In genomic region chr7:100428967-100429636, GRCh38 we compare ENCODE assay signal across 8 cellular contexts. TPM values are rescaled to one million over a fixed set of nuclear protein-coding genes. Genes with fewer than 3 reads are reported as not detected.
DNase-seq lines count a peak whose midpoint lies in the region; ATAC-seq and TF ChIP-seq lines count a peak whose summit lies in the region.

No MANE protein-coding gene starts in this region.

- no peaks in the 10 kb centered on the region for H3K27me3 ChIP-seq in Caco-2 (replicated peaks; ENCODE audit: control insufficient read depth, insufficient read depth, low read length)
- H3K27me3 ChIP-seq in OCI-LY1 (ENCODE audit: insufficient read depth, low read length) = no peaks in the 10 kb centered on the region

- no peaks in the 10 kb centered on the region for H4K20me1 ChIP-seq in OCI-LY1 (ENCODE audit: insufficient read depth, low read length)

- no TSS peak for BruUV-seq in Caco-2 (replicated peaks; lab: Mats Ljungman, UMichigan)

- H3K9me3 Mint-ChIP-seq in Caco-2 (ENCODE audit: unreplicated experiment) (no peaks in the 10 kb centered on the region), endothelial cell (ENCODE audit: unreplicated experiment) (no peaks in the 10 kb centered on the region)

- H3K4me1 ChIP-seq in Caco-2 (0 out of 2 replicates have a peak, but pooled peaks cover 10% of the 10 kb centered on the region), OCI-LY1 (ENCODE audit: insufficient read depth, low read length, severe bottlenecking) (peaks cover 41% of the 10 kb centered on the region), mesodermal cell (ENCODE audit: control insufficient read depth, insufficient read depth, low read length, poor library complexity, severe bottlenecking) (peaks cover 15% of the 10 kb centered on the region)

- H3F3A ChIP-seq in OCI-LY1 (ENCODE audit: insufficient read depth, low read length) = 0 out of 2 replicates have a peak, but pooled peaks cover 8% of the 10 kb centered on the region

- peak overlapping the region; percentile 88 for H3K4me3 ChIP-seq in Caco-2 (ENCODE audit: low read depth, low read length)
- H3K4me3 ChIP-seq in OCI-LY1 (ENCODE audit: low read depth, low read length, poor library complexity, severe bottlenecking) = peak overlapping the region; percentile 77
- peak overlapping the region; percentile 78 for H3K4me3 ChIP-seq in mesodermal cell (ENCODE audit: extremely low read depth, insufficient read depth, low read length, poor library complexity, severe bottlenecking)

- H2AFZ ChIP-seq in OCI-LY1 (ENCODE audit: low read length) = no peak overlapping the region

- 0% methylated on average over 13 to 37 of the region's 40 CpGs for WGBS in mesodermal cell (ENCODE audit: insufficient coverage in 2 of 2), 2 experiments

- H3K36me3 ChIP-seq in Caco-2 (ENCODE audit: control insufficient read depth, insufficient read depth, low read length) = no peaks in the 10 kb centered on the region; the same call in 1 of the 2 replicates
- H3K36me3 ChIP-seq in OCI-LY1 (ENCODE audit: insufficient read depth, low read length) = peaks cover 34% of the 10 kb centered on the region
- H3K36me3 ChIP-seq in mesodermal cell (ENCODE audit: control insufficient read depth, insufficient read depth, low read length) = peaks cover 36% of the 10 kb centered on the region

- intact Hi-C loops in Caco-2 (cut with micrococcal nuclease; ENCODE audit: unreplicated experiment) = loop anchor here (2.0 kb wide), 1 partner anchor 110 kb away; the partner anchor contains the start of gene AGFG2

- CTCF ChIA-PET in Caco-2 (lab: Charles Lee) = interaction anchor here (0.6 to 1.9 kb wide), 11 partner anchors 9 to 327 kb away, joined by 3 to 13 read pairs (median 4); partner anchors contain the start of genes AP4M1, LAMTOR4 and POP7

- POLR2A ChIA-PET in Caco-2 (lab: Charles Lee) = interaction anchor here (0.5 to 2.3 kb wide), 20 partner anchors 7 to 509 kb away, joined by 3 to 24 read pairs (median 4); partner anchors contain the start of genes AGFG2, FBXO24, LAMTOR4 and LRCH4

- H3K4me2 ChIP-seq in OCI-LY1 (ENCODE audit: low read length) = peak overlapping the region; percentile 77

- H3K9ac ChIP-seq in OCI-LY1 (ENCODE audit: low read length) = peak overlapping the region; percentile 95

- DNase-seq in Caco-2 (peak; percentile 100), HuH-7 (ENCODE audit: low spot score) (peak; percentile 96), activated T-cell treated with anti-CD3 and anti-CD28 coated beads for 1 hour (ENCODE audit: low read depth) (peak; percentile 100), endothelial cell (ENCODE audit: low spot score) (peak; percentile 100)
- DNase-seq in stimulated activated CD8-positive, alpha-beta memory T cell treated with anti-CD3 and anti-CD28 coated beads, Interleukin-15, amount 100 ng/mL, for 24 hours (ENCODE audit: low read depth) = peak; percentile 100

- TF ChIP-seq CTCF in Caco-2 (IDR thresholded peaks at IDR 0.05; ENCODE audit: insufficient read depth in 1 of 2, low read depth in 1 of 2, low read length in 1 of 2, severe bottlenecking in 1 of 2, unreplicated experiment in 1 of 2) (peak in 1 of 2 experiments; percentile 35), OCI-LY1 (IDR thresholded peaks at IDR 0.05; ENCODE audit: low read length) (no peak), endothelial cell (IDR thresholded peaks at IDR 0.05; ENCODE audit: unreplicated experiment) (no peak)

- H3K4me1 Mint-ChIP-seq in Caco-2 (ENCODE audit: low read depth, unreplicated experiment) = peaks cover 13% of the 10 kb centered on the region
- peaks cover 37% of the 10 kb centered on the region for H3K4me1 Mint-ChIP-seq in endothelial cell (ENCODE audit: unreplicated experiment)

- peaks cover 4% of the 10 kb centered on the region for H3K27me3 Mint-ChIP-seq in Caco-2 (ENCODE audit: insufficient read depth, unreplicated experiment)
- peaks cover 19% of the 10 kb centered on the region for H3K27me3 Mint-ChIP-seq in endothelial cell (ENCODE audit: unreplicated experiment)

- peak overlapping the region; percentile 89 for H3K4me3 Mint-ChIP-seq in Caco-2 (ENCODE audit: unreplicated experiment)
- H3K4me3 Mint-ChIP-seq in endothelial cell (ENCODE audit: unreplicated experiment) = peak overlapping the region; percentile 98

- H3K27ac Mint-ChIP-seq in Caco-2 (ENCODE audit: unreplicated experiment) (peak overlapping the region; percentile 99), endothelial cell (ENCODE audit: unreplicated experiment) (peak overlapping the region; percentile 100)

- peak; percentile 37 for ATAC-seq in GM21447 (IDR thresholded peaks at IDR 0.05; ENCODE audit: unreplicated experiment)

- H3K36me3 Mint-ChIP-seq in Caco-2 (ENCODE audit: insufficient read depth, unreplicated experiment) (peaks cover 53% of the 10 kb centered on the region), endothelial cell (ENCODE audit: low read depth, unreplicated experiment) (peaks cover 31% of the 10 kb centered on the region)

- no peaks in the 10 kb centered on the region for H3K9me2 ChIP-seq in OCI-LY1 (ENCODE audit: low read depth, low read length)

- H3K9me3 ChIP-seq in Caco-2 (no peaks in the 10 kb centered on the region), OCI-LY1 (ENCODE audit: low read length) (no peaks in the 10 kb centered on the region), mesodermal cell (ENCODE audit: control insufficient read depth, low read length) (peaks cover 4% of the 10 kb centered on the region)

- H3K79me2 ChIP-seq in OCI-LY1 (ENCODE audit: insufficient read depth, low read length) = no peaks in the 10 kb centered on the region

- H3K27ac ChIP-seq in OCI-LY1 (ENCODE audit: low read depth, low read length, poor library complexity, severe bottlenecking) (peak overlapping the region; percentile 92), mesodermal cell (ENCODE audit: low read depth, low read length, severe bottlenecking) (peak overlapping the region; percentile 99)

RNA-seq across cellular contexts. Expression of gene MEPCE, which starts 0.5 kb away (rescaled TPM):
- total RNA-seq in Caco-2 (2022) = 41.0 and 43.3 TPM in 2 replicates
- 30.5 TPM for total RNA-seq in endothelial cell (ENCODE audit: unreplicated experiment)
- 26.0 TPM for polyA plus RNA-seq in mesodermal cell (2013, experiment 1 of 2)
- polyA plus RNA-seq in mesodermal cell (2013, experiment 2 of 2) = 26.0 TPM

RNA-seq across cellular contexts. Expression of gene ZCWPW1, which starts 0.6 kb away (rescaled TPM):
- total RNA-seq in Caco-2 (2022) (3.4 and 4.4 TPM in 2 replicates), endothelial cell (ENCODE audit: unreplicated experiment) (2.2 TPM)
- 1.00 TPM for polyA plus RNA-seq in mesodermal cell (2013, experiment 1 of 2)
- 0.76 TPM for polyA plus RNA-seq in mesodermal cell (2013, experiment 2 of 2)

RNA-seq across cellular contexts. Expression of gene PPP1R35, which starts 7.2 kb away (rescaled TPM):
- 38.3 and 39.5 TPM in 2 replicates for total RNA-seq in Caco-2 (2022)
- 27.3 TPM for total RNA-seq in endothelial cell (ENCODE audit: unreplicated experiment)
- polyA plus RNA-seq in mesodermal cell (2013, experiment 1 of 2) = 42.0 TPM
- polyA plus RNA-seq in mesodermal cell (2013, experiment 2 of 2) = 34.5 TPM

RNA-seq across cellular contexts. Expression of gene SPACDR, which starts 35.0 kb away (rescaled TPM):
- 0.41 and 0.84 TPM in 2 replicates for total RNA-seq in Caco-2 (2022)
- 4.3 TPM for total RNA-seq in endothelial cell (ENCODE audit: unreplicated experiment)
- 2.0 TPM for polyA plus RNA-seq in mesodermal cell (2013, experiment 1 of 2)
- polyA plus RNA-seq in mesodermal cell (2013, experiment 2 of 2) = 2.2 TPM

RNA-seq across cellular contexts. Expression of gene TSC22D4, which starts 49.9 kb away (rescaled TPM):
- total RNA-seq in Caco-2 (2022) (27.2 and 32.0 TPM in 2 replicates), endothelial cell (ENCODE audit: unreplicated experiment) (94.3 TPM)
- polyA plus RNA-seq in mesodermal cell (2013, experiment 1 of 2) = 57.9 TPM
- polyA plus RNA-seq in mesodermal cell (2013, experiment 2 of 2) = 45.5 TPM

Comparison
In these comparisons a context has a peak if more than half of its experiments do, and no peak if none do; other contexts are left out.
1. Peak in every context shown above with its lines: DNase-seq, ATAC-seq, H3K4me3 ChIP-seq and H3K27ac ChIP-seq.